In genomic region chr12:122048156-122048555, GRCh38 we compare ENCODE assay signal across 18 cellular contexts.
"Had no signal": no experiment of that assay in that cellular context is flagged by ENCODE, and none has a peak within 500 bp of the region (broad histone marks: within the 10 kb centered on the region; RNA-seq: fewer than 3 reads in every experiment).

No MANE protein-coding gene starts in this region.

- ATAC-seq: left cardiac atrium, right lobe of liver had no signal

- H3K4me1 Mint-ChIP-seq: activated naive CD8-positive, alpha-beta T cell treated with anti-CD3 and anti-CD28 coated beads, Interleukin-2, amount 10 ng/mL, durations not matched to agents 7 days and 5 days; neural crest cell had no signal

- H3K4me3 Mint-ChIP-seq: activated naive CD8-positive, alpha-beta T cell treated with anti-CD3 and anti-CD28 coated beads, Interleukin-2, amount 10 ng/mL, durations not matched to agents 7 days and 5 days; neural crest cell; T-helper 1 cell treated with Interleukin-12 subunit alpha and Interleukin-12 subunit beta and Interleukin-4 antibody, amounts not matched to agents 30 μg/mL and 1 μg/mL, for 36 hours had no signal

- FAIRE-seq: colon, endometrium, TTC549 had no signal

- H3K9me3 ChIP-seq: lower lobe of right lung, ovary, right lobe of liver, stomach, thoracic aorta had no signal

- H3K27ac Mint-ChIP-seq: activated naive CD8-positive, alpha-beta T cell treated with anti-CD3 and anti-CD28 coated beads, Interleukin-2, amount 10 ng/mL, durations not matched to agents 7 days and 5 days; T-helper 1 cell treated with Interleukin-12 subunit alpha and Interleukin-12 subunit beta and Interleukin-4 antibody, amounts not matched to agents 30 μg/mL and 1 μg/mL, for 36 hours had no signal

- H3K4me3 ChIP-seq: lower lobe of right lung, ovary, right lobe of liver, stomach, thoracic aorta had no signal

- H3K36me3 ChIP-seq: ovary had no signal

- H3K27me3 ChIP-seq: ovary, right lobe of liver, stomach had no signal

- H3K27me3 Mint-ChIP-seq: activated naive CD8-positive, alpha-beta T cell treated with anti-CD3 and anti-CD28 coated beads, Interleukin-2, amount 10 ng/mL, durations not matched to agents 7 days and 5 days had no signal

- DNase-seq: activated CD4-positive, alpha-beta T cell treated with anti-CD3 and anti-CD28 coated beads, Interleukin-2, amount 50 U/mL, for 1 hour; activated CD8-positive, alpha-beta memory T cell treated with anti-CD3 and anti-CD28 coated beads for 24 hours; activated naive CD4-positive, alpha-beta T cell; activated naive CD8-positive, alpha-beta T cell treated with anti-CD3 and anti-CD28 coated beads, Interleukin-2, amount 10 ng/mL, durations not matched to agents 7 days and 5 days; aorta; foreskin fibroblast; left cardiac atrium; lower lobe of right lung; midbrain; ovary; right lobe of liver; stomach had no signal

- H3K27ac ChIP-seq: lower lobe of right lung, ovary, right lobe of liver, stomach, thoracic aorta had no signal

- H3K9me3 Mint-ChIP-seq: activated naive CD8-positive, alpha-beta T cell treated with anti-CD3 and anti-CD28 coated beads, Interleukin-2, amount 10 ng/mL, durations not matched to agents 7 days and 5 days; neural crest cell; T-helper 1 cell treated with Interleukin-12 subunit alpha and Interleukin-12 subunit beta and Interleukin-4 antibody, amounts not matched to agents 30 μg/mL and 1 μg/mL, for 36 hours had no signal
